In genomic region chr4:65669008-65669971, GRCh38 we compare ENCODE assay signal across 8 cellular contexts. TPM values are rescaled to one million over a fixed set of nuclear protein-coding genes. Genes with fewer than 3 reads are reported as not detected.
DNase-seq lines count a peak whose midpoint lies in the region; ATAC-seq and TF ChIP-seq lines count a peak whose summit lies in the region.

No MANE protein-coding gene starts in this region.

- intact Hi-C loops in left ventricle myocardium superior (cut with micrococcal nuclease) (no loop called here), sciatic nerve (cut with DNase I) (no loop called here)

- H3K36me3 Mint-ChIP-seq in T-helper 2 cell treated with Interferon-gamma antibody and Interleukin-4, amounts not matched to agents 5 μg/mL and 100 μg/mL, for 36 hours (ENCODE audit: low read depth), result no peaks in the 10 kb centered on the region

- peak overlapping the region; percentile 35 for H3K4me3 Mint-ChIP-seq in T-helper 2 cell treated with Interferon-gamma antibody and Interleukin-4, amounts not matched to agents 5 μg/mL and 100 μg/mL, for 36 hours

- peak; percentile 7 for DNase-seq in GM10266 (ENCODE audit: extremely low spot score)
- no peak for DNase-seq in T-helper 2 cell treated with Interferon-gamma antibody and Interleukin-4, amounts not matched to agents 5 μg/mL and 100 μg/mL, for 36 hours (ENCODE audit: low spot score)
- peak; percentile 20 for DNase-seq in left ventricle myocardium superior
- DNase-seq in sciatic nerve (ENCODE audit: low spot score), result peak; percentile 61
- DNase-seq in NCI-H2107 (lab: John Stamatoyannopoulos, UW), result no peak
- DNase-seq in NAMALWA (ENCODE audit: low spot score), result no peak

- ATAC-seq in left ventricle myocardium superior (no peak), sciatic nerve (peak; percentile 18), HG02678 (IDR thresholded peaks at IDR 0.05; ENCODE audit: unreplicated experiment) (no peak), HG02840 (IDR thresholded peaks at IDR 0.05; ENCODE audit: low FRiP score, unreplicated experiment) (no peak)

- no peak for TF ChIP-seq CTCF in GM10266 (IDR thresholded peaks at IDR 0.05; ENCODE audit: control insufficient read depth, insufficient read depth, low read depth, missing control alignments)

- H3K27me3 Mint-ChIP-seq in T-helper 2 cell treated with Interferon-gamma antibody and Interleukin-4, amounts not matched to agents 5 μg/mL and 100 μg/mL, for 36 hours (ENCODE audit: low read depth), result peaks cover 46% of the 10 kb centered on the region

- H3K27ac Mint-ChIP-seq in T-helper 2 cell treated with Interferon-gamma antibody and Interleukin-4, amounts not matched to agents 5 μg/mL and 100 μg/mL, for 36 hours, result no peak overlapping the region

- H3K9me3 Mint-ChIP-seq in T-helper 2 cell treated with Interferon-gamma antibody and Interleukin-4, amounts not matched to agents 5 μg/mL and 100 μg/mL, for 36 hours, result no peaks in the 10 kb centered on the region

- H3K4me1 Mint-ChIP-seq in T-helper 2 cell treated with Interferon-gamma antibody and Interleukin-4, amounts not matched to agents 5 μg/mL and 100 μg/mL, for 36 hours (ENCODE audit: low read depth), result peaks cover 4% of the 10 kb centered on the region

RNA-seq across cellular contexts. Expression of gene EPHA5, which starts 1.0 kb away (rescaled TPM):
- total RNA-seq in left ventricle myocardium superior (0.17 TPM), sciatic nerve (8.9 TPM)

Comparison
In these comparisons a context has a peak if more than half of its experiments do, and no peak if none do; other contexts are left out.
1. DNase-seq: peak in GM10266 (single experiment), left ventricle myocardium superior (single experiment) and sciatic nerve (single experiment); none in T-helper 2 cell treated with Interferon-gamma antibody and Interleukin-4, amounts not matched to agents 5 μg/mL and 100 μg/mL, for 36 hours (single experiment), NCI-H2107 (single experiment) and NAMALWA (single experiment).